In genomic region chr4:6059375-6059805, GRCh38 we compare ENCODE assay signal across 39 cellular contexts. TPM values are rescaled to one million over a fixed set of nuclear protein-coding genes. Genes with fewer than 3 reads are reported as not detected.
"Had no signal": no experiment of that assay in that cellular context is flagged by ENCODE, and none has a peak within 500 bp of the region (broad histone marks: within the 10 kb centered on the region; RNA-seq: fewer than 3 reads in every experiment).

No MANE protein-coding gene starts in this region.

- H3K27me3 Mint-ChIP-seq: activated B cell treated with CpG ODN at 0.5 μM for 24 hours; activated CD4-positive, alpha-beta memory T cell treated with anti-CD3 and anti-CD28 coated beads for 36 hours; T-cell had no signal

- H3K36me3 ChIP-seq: adrenal gland, breast epithelium, Peyer's patch, SJSA1 had no signal

- ATAC-seq: activated naive CD4-positive, alpha-beta T cell treated with anti-CD3 and anti-CD28 coated beads, Interleukin-2, amount 50 U/mL, for 72 hours; activated T-cell treated with anti-CD3 and anti-CD28 coated beads, Interleukin-2, amount 50 U/mL, for 4 hours; body of pancreas; PC-3; SK-N-SH treated with all-trans-retinoic acid at 6 μM for 48 hours; T-cell had no signal

- H3K27me3 ChIP-seq: adrenal gland, body of pancreas, breast epithelium, Peyer's patch, SJSA1 had no signal

- H3K27ac Mint-ChIP-seq: activated B cell treated with CpG ODN at 0.5 μM for 24 hours; activated CD4-positive, alpha-beta memory T cell treated with anti-CD3 and anti-CD28 coated beads for 36 hours; activated naive CD4-positive, alpha-beta T cell treated with anti-CD3 and anti-CD28 coated beads for 36 hours; activated naive CD4-positive, alpha-beta T cell treated with anti-CD3 and anti-CD28 coated beads, Interleukin-2, amount 50 U/mL, for 72 hours; activated T-helper 1 cell treated with anti-CD3 and anti-CD28 coated beads, Interleukin-12 subunit alpha, Interleukin-12 subunit beta, Interleukin-2, Interleukin-4 antibody, amounts not matched to agents 30 ng/mL and 10 ng/mL and 1 ng/mL, durations not matched to agents 14 hours and 24 hours and 36 hours; T-cell had no signal

- H3K27ac ChIP-seq: adrenal gland, body of pancreas, breast epithelium, Peyer's patch, SJSA1, VCaP had no signal

- H3K9me3 ChIP-seq: SJSA1 had no signal

- H3K4me3 ChIP-seq: adrenal gland, body of pancreas, breast epithelium, Peyer's patch, SJSA1 had no signal

- H3K4me1 ChIP-seq: adrenal gland, body of pancreas, breast epithelium, Peyer's patch, SJSA1 had no signal

- H3K4me1 Mint-ChIP-seq: activated B cell treated with CpG ODN at 0.5 μM for 24 hours, T-cell had no signal

- FAIRE-seq: astrocyte had no signal

- DNase-seq: activated B cell treated with CpG ODN at 0.5 μM for 24 hours; activated CD4-positive, alpha-beta memory T cell treated with anti-CD3 and anti-CD28 coated beads for 36 hours; activated CD4-positive, alpha-beta T cell treated with anti-CD3 and anti-CD28 coated beads for 4 hours; activated CD4-positive, alpha-beta T cell treated with anti-CD3 and anti-CD28 coated beads, Interleukin-2, amount 50 U/mL, for 1 hour; activated CD4-positive, CD25-positive, alpha-beta regulatory T cell treated with anti-CD3 and anti-CD28 coated beads, Interleukin-2, amount 50 U/mL, for 72 hours; activated CD8-positive, alpha-beta memory T cell treated with anti-CD3 and anti-CD28 coated beads, Interleukin-2, amount 50 U/mL, for 4 hours; activated gamma-delta T cell treated with Interleukin-2 at 50 U/mL for 16 hours; activated naive CD4-positive, alpha-beta T cell treated with anti-CD3 and anti-CD28 coated beads for 36 hours; activated T-cell treated with anti-CD3 and anti-CD28 coated beads for 4 hours; activated T-cell treated with anti-CD3 and anti-CD28 coated beads, Interleukin-2, amount 50 U/mL, for 4 hours; adrenal gland; body of pancreas; caudate nucleus; cerebellar nuclear complex; Karpas-422; NCI-H1105; NCI-H1436 treated with DMSO at 0.1 percent for 48 hours; NCI-H1694 treated with DMSO at 0.1 percent for 48 hours; NCI-H2029; NCI-H345; NCI-H526; NCI-H748 treated with DMSO at 0.1 percent for 48 hours; NK-92 treated with Interleukin-12 subunit alpha and Interleukin-12 subunit beta, amount 100 ng/mL, for 24 hours; PC-3; Peyer's patch; RPMI8226; SHP77 treated with DMSO at 0.1 percent for 48 hours; T-cell; T-helper 2 cell; T-helper 9 cell had no signal

- H3K4me3 Mint-ChIP-seq: activated B cell treated with CpG ODN at 0.5 μM for 24 hours; activated CD4-positive, alpha-beta memory T cell treated with anti-CD3 and anti-CD28 coated beads for 36 hours; activated naive CD4-positive, alpha-beta T cell treated with anti-CD3 and anti-CD28 coated beads for 36 hours; activated T-cell treated with anti-CD3 and anti-CD28 coated beads, Interleukin-2, amount 50 U/mL, for 4 hours; activated T-helper 1 cell treated with anti-CD3 and anti-CD28 coated beads, Interleukin-12 subunit alpha, Interleukin-12 subunit beta, Interleukin-2, Interleukin-4 antibody, amounts not matched to agents 30 ng/mL and 10 ng/mL and 1 ng/mL, durations not matched to agents 14 hours and 24 hours and 36 hours; T-cell had no signal

RNA-seq across cellular contexts. Expression of gene C4orf50, which starts 41.2 kb away (rescaled TPM):
- total RNA-seq: activated B cell treated with CpG ODN at 0.5 μM for 24 hours; activated naive CD4-positive, alpha-beta T cell treated with anti-CD3 and anti-CD28 coated beads for 36 hours; MCF 10A; NCI-H460; PC-3; SJSA1 had no signal
